In the genomic region with DNA sequence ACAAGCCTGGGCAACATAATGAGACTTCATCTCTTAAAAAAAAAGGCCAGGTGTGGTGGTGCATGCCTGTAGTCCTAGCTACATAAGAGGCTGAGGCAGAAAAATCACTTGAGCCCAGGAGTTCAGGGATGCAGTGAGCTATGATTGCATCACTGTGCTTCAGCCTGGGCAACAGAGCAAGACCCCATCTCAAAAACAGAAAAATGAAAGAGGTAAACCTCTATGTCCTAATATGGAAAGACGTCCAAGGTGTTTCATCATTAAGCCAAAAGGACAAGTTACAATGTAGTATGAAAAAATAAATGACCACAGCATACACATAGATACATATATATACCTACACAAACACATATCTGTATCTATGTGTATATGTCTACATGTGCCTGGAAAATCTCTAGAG, we compare ENCODE assay signal across 7 cellular contexts.
"Had no signal": no experiment of that assay in that cellular context is flagged by ENCODE, and none has a peak within 500 bp of the region (broad histone marks: within the 10 kb centered on the region; RNA-seq: fewer than 3 reads in every experiment).

No MANE protein-coding gene starts in this region.

- H3K4me3 ChIP-seq: GM23338 had no signal

- ATAC-seq: GM23338, HepG2 had no signal

- H3K27ac ChIP-seq: HL-60, KMS-11 had no signal

- H3K27ac Mint-ChIP-seq: GM23338, H9 had no signal

- H3K4me3 Mint-ChIP-seq: GM23338, H9 had no signal

- H3K9me3 Mint-ChIP-seq: GM23338, H9 had no signal

- DNase-seq: H9, HCEC 1CT, KBM-7 had no signal
